ENCODE assay signal across 1 cellular context in the genomic region with DNA sequence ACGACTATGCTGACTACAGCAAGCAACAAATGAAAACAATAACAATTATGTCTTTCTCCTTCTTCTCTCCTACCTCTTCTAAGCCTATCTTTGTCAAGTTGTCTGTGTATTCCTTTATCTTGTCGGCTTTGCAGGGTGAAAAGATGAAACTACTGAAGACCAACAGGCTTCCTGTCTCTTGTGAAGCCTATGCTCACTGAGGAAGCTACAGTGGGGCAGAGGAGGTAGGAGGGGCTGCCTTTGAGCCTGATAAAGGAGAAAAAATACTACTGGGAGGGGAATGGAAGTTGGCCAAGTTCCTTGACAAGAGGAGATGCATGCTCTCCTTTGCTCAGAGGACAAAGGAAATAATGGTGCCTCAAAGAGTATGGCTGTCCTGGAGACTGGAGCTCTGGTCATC.
TF ChIP-seq lines count a peak whose summit lies in the region.

No MANE protein-coding gene starts in this region.

TF ChIP-seq in WTC11, 78 proteins besides CTCF, POLR2A, EP300 and RAD21 (continued from another document):
- TF ChIP-seq, protein P1, sequence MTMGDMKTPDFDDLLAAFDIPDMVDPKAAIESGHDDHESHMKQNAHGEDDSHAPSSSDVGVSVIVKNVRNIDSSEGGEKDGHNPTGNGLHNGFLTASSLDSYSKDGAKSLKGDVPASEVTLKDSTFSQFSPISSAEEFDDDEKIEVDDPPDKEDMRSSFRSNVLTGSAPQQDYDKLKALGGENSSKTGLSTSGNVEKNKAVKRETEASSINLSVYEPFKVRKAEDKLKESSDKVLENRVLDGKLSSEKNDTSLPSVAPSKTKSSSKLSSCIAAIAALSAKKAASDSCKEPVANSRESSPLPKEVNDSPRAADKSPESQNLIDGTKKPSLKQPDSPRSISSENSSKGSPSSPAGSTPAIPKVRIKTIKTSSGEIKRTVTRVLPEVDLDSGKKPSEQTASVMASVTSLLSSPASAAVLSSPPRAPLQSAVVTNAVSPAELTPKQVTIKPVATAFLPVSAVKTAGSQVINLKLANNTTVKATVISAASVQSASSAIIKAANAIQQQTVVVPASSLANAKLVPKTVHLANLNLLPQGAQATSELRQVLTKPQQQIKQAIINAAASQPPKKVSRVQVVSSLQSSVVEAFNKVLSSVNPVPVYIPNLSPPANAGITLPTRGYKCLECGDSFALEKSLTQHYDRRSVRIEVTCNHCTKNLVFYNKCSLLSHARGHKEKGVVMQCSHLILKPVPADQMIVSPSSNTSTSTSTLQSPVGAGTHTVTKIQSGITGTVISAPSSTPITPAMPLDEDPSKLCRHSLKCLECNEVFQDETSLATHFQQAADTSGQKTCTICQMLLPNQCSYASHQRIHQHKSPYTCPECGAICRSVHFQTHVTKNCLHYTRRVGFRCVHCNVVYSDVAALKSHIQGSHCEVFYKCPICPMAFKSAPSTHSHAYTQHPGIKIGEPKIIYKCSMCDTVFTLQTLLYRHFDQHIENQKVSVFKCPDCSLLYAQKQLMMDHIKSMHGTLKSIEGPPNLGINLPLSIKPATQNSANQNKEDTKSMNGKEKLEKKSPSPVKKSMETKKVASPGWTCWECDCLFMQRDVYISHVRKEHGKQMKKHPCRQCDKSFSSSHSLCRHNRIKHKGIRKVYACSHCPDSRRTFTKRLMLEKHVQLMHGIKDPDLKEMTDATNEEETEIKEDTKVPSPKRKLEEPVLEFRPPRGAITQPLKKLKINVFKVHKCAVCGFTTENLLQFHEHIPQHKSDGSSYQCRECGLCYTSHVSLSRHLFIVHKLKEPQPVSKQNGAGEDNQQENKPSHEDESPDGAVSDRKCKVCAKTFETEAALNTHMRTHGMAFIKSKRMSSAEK (CRISPR knock-in tag; IDR thresholded peaks at IDR 0.05; ENCODE audit: borderline replicate concordance), result no peak
- no peak for TF ChIP-seq ZNF121 (CRISPR knock-in tag; IDR thresholded peaks at IDR 0.05)
- no peak for TF ChIP-seq ZNF423 (CRISPR knock-in tag; IDR thresholded peaks at IDR 0.05)
- TF ChIP-seq NR1H2 (CRISPR knock-in tag; IDR thresholded peaks at IDR 0.05), result no peak
- TF ChIP-seq, protein P2, sequence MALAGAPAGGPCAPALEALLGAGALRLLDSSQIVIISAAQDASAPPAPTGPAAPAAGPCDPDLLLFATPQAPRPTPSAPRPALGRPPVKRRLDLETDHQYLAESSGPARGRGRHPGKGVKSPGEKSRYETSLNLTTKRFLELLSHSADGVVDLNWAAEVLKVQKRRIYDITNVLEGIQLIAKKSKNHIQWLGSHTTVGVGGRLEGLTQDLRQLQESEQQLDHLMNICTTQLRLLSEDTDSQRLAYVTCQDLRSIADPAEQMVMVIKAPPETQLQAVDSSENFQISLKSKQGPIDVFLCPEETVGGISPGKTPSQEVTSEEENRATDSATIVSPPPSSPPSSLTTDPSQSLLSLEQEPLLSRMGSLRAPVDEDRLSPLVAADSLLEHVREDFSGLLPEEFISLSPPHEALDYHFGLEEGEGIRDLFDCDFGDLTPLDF (CRISPR knock-in tag; IDR thresholded peaks at IDR 0.05), result no peak
- TF ChIP-seq ZNF232 (CRISPR knock-in tag; IDR thresholded peaks at IDR 0.05), result no peak
- TF ChIP-seq TP53 (CRISPR knock-in tag; IDR thresholded peaks at IDR 0.05), result no peak
- TF ChIP-seq, protein P3, sequence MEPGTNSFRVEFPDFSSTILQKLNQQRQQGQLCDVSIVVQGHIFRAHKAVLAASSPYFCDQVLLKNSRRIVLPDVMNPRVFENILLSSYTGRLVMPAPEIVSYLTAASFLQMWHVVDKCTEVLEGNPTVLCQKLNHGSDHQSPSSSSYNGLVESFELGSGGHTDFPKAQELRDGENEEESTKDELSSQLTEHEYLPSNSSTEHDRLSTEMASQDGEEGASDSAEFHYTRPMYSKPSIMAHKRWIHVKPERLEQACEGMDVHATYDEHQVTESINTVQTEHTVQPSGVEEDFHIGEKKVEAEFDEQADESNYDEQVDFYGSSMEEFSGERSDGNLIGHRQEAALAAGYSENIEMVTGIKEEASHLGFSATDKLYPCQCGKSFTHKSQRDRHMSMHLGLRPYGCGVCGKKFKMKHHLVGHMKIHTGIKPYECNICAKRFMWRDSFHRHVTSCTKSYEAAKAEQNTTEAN (CRISPR knock-in tag; IDR thresholded peaks at IDR 0.05), result no peak
- TF ChIP-seq, protein P4, sequence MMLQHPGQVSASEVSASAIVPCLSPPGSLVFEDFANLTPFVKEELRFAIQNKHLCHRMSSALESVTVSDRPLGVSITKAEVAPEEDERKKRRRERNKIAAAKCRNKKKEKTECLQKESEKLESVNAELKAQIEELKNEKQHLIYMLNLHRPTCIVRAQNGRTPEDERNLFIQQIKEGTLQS (CRISPR knock-in tag; conservative IDR thresholded peaks at IDR 0.05), result no peak
- no peak for TF ChIP-seq MXD4 (CRISPR knock-in tag; IDR thresholded peaks at IDR 0.05; ENCODE audit: borderline replicate concordance)
